16 cellular contexts compared by ENCODE assay signal in the genomic region with DNA sequence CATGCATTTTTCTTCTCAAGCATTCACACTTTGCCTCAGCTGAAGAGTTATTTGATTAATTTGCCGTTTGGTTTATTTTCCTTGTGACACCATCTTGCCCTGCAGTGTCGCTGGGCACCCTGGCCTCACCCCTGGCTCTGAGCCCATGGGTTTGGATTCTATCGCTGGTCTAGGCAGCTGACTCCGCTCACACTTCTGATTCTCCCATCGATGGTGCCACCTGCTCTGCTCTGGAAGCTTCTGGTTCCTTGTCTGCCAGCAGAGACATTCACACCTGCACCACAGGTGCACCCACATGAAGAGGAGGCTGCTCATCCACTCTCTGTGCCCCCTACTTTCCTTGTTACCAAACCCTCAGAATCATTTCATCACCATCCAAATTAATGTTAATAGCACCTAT.
DNase-seq lines count a peak whose midpoint lies in the region; ATAC-seq, FAIRE-seq and TF ChIP-seq lines count a peak whose summit lies in the region.
"Had no signal": no experiment of that assay in that cellular context is flagged by ENCODE, and none has a peak within 500 bp of the region (broad histone marks: within the 10 kb centered on the region; RNA-seq: fewer than 3 reads in every experiment).

No MANE protein-coding gene starts in this region.

- FAIRE-seq in HTR-8/SVneo (lab: Jason Lieb, UNC): peak; percentile 9
- FAIRE-seq: A204.1, GM12891, GM19239, H1 had no signal

- H3K4me2 ChIP-seq in BLaER1 treated with 17β-estradiol and CSF1 and Interleukin-3, amounts not matched to agents 10 nM and 100 nM: peak overlapping the region in 8 of 11 experiments; percentile 15 to 71 (median 55); a peak in 15 of 22 replicates

- H4K20me1 ChIP-seq in BLaER1 treated with 17β-estradiol and CSF1 and Interleukin-3, amounts not matched to agents 10 nM and 100 nM: no peaks in the 10 kb centered on the region

- intact Hi-C loops in tibial artery (cut with DNase I; ENCODE audit: low total_unique reads): no loop called here

- no peak for ATAC-seq in RWPE2 (ENCODE audit: low read depth)

- no peak overlapping the region for H3K27ac ChIP-seq in BLaER1 treated with 17β-estradiol and CSF1 and Interleukin-3, amounts not matched to agents 10 nM and 100 nM
- H3K27ac ChIP-seq in RWPE2 (ENCODE audit: poor library complexity, severe bottlenecking) (no peak overlapping the region), tibial artery (no peak overlapping the region)

- H3K4me3 ChIP-seq in BLaER1 treated with 17β-estradiol and CSF1 and Interleukin-3, amounts not matched to agents 10 nM and 100 nM: no peak overlapping the region
- no peak overlapping the region for H3K4me3 ChIP-seq in RWPE2 (ENCODE audit: severe bottlenecking)
- H3K4me3 ChIP-seq in tibial artery: no peak overlapping the region

- H3K27me3 ChIP-seq in BLaER1 treated with 17β-estradiol and CSF1 and Interleukin-3, amounts not matched to agents 10 nM and 100 nM: no peaks in the 10 kb centered on the region
- peaks cover 95% of the 10 kb centered on the region for H3K27me3 ChIP-seq in RWPE2 (ENCODE audit: insufficient read depth, poor library complexity, severe bottlenecking)
- H3K27me3 ChIP-seq in tibial artery: peaks cover 0 to 3% of the 10 kb centered on the region in 2 donors
- H3K27me3 ChIP-seq: BE2C had no signal

- H3K4me1 ChIP-seq in BLaER1 treated with 17β-estradiol and CSF1 and Interleukin-3, amounts not matched to agents 10 nM and 100 nM: peaks cover 0 to 19% (median 14%) of the 10 kb centered on the region in 10 experiments; a peak in 12 of 20 replicates
- H3K4me1 ChIP-seq in RWPE2 (ENCODE audit: insufficient read depth, poor library complexity, severe bottlenecking) (no peaks in the 10 kb centered on the region), tibial artery (no peaks in the 10 kb centered on the region)
- H3K4me1 ChIP-seq: BE2C had no signal

- no peaks in the 10 kb centered on the region for H3K36me3 ChIP-seq in BLaER1 treated with 17β-estradiol and CSF1 and Interleukin-3, amounts not matched to agents 10 nM and 100 nM
- no peaks in the 10 kb centered on the region for H3K36me3 ChIP-seq in RWPE2 (ENCODE audit: low read depth)
- no peaks in the 10 kb centered on the region for H3K36me3 ChIP-seq in tibial artery
- H3K36me3 ChIP-seq: BE2C had no signal

- no peaks in the 10 kb centered on the region; a peak in 2 of 22 replicates for H3K9me3 ChIP-seq in BLaER1 treated with 17β-estradiol and CSF1 and Interleukin-3, amounts not matched to agents 10 nM and 100 nM (replicated peaks in 1 of 11)
- H3K9me3 ChIP-seq in RWPE2 (ENCODE audit: severe bottlenecking) (no peaks in the 10 kb centered on the region), tibial artery (no peaks in the 10 kb centered on the region)
- H3K9me3 ChIP-seq: BE2C had no signal

- no peak overlapping the region for H3K9ac ChIP-seq in BLaER1 treated with 17β-estradiol and CSF1 and Interleukin-3, amounts not matched to agents 10 nM and 100 nM

- TF ChIP-seq CTCF in RWPE2 (IDR thresholded peaks at IDR 0.05; ENCODE audit: poor library complexity, severe bottlenecking) (no peak), tibial artery (IDR thresholded peaks at IDR 0.05) (no peak), GM10266 (IDR thresholded peaks at IDR 0.05; ENCODE audit: control insufficient read depth, insufficient read depth, low read depth, missing control alignments) (no peak)

- DNase-seq in HTR-8/SVneo (ENCODE audit: insufficient read length, low spot score) (no peak), RWPE2 (ENCODE audit: low spot score) (peak; percentile 53), tibial artery (no peak), GM10266 (ENCODE audit: extremely low spot score) (no peak)
- no peak for DNase-seq in stimulated activated naive CD4-positive, alpha-beta T cell treated with Interleukin-2 at 50 U/mL for 16 hours (lab: John Stamatoyannopoulos, UW)
- DNase-seq: ACHN; BE2C; Calu3; CD4-positive, alpha-beta memory T cell; EL; H9 had no signal
